Comparison of ENCODE assay signal across 10 cellular contexts in genomic region chr14:34211732-34212131, GRCh38.
DNase-seq lines count a peak whose midpoint lies in the region; ATAC-seq and TF ChIP-seq lines count a peak whose summit lies in the region.
"Had no signal": no experiment of that assay in that cellular context is flagged by ENCODE, and none has a peak within 500 bp of the region (broad histone marks: within the 10 kb centered on the region; RNA-seq: fewer than 3 reads in every experiment).

No MANE protein-coding gene starts in this region.

- TF ChIP-seq EP300 in upper lobe of left lung (IDR thresholded peaks at IDR 0.05): no peak

- WGBS in upper lobe of left lung, 2 donors: 71 to 76% methylated on average over 3 of the region's 3 CpGs

- ATAC-seq in GM18520 (IDR thresholded peaks at IDR 0.05; ENCODE audit: unreplicated experiment) (peak; percentile 69), GM21786 (IDR thresholded peaks at IDR 0.05; ENCODE audit: unreplicated experiment) (peak; percentile 85), HG03432 (IDR thresholded peaks at IDR 0.05; ENCODE audit: unreplicated experiment) (peak; percentile 84), upper lobe of left lung (ENCODE audit: low FRiP score in 2 of 2) (no peak), HG03439 (IDR thresholded peaks at IDR 0.05; ENCODE audit: unreplicated experiment) (no peak)

- H3K27me3 ChIP-seq in upper lobe of left lung: peaks cover 0 to 4% (median 0%) of the 10 kb centered on the region in 4 donors
- H3K27me3 ChIP-seq in BE2C: peaks cover 20% of the 10 kb centered on the region
- H3K27me3 ChIP-seq in H7 (ENCODE audit: control insufficient read depth, insufficient read depth, low read length): no peaks in the 10 kb centered on the region

- H3K9me3 ChIP-seq in upper lobe of left lung: peaks cover 0 to 2% (median 0%) of the 10 kb centered on the region in 4 donors
- no peaks in the 10 kb centered on the region for H3K9me3 ChIP-seq in BE2C

- H3K4me1 ChIP-seq in upper lobe of left lung: no peaks in the 10 kb centered on the region
- no peaks in the 10 kb centered on the region for H3K4me1 ChIP-seq in BE2C

- peak; percentile 89 for DNase-seq in fibroblast of mammary gland (ENCODE audit: low read depth)
- DNase-seq in upper lobe of left lung: no peak
- DNase-seq in BE2C: no peak
- DNase-seq in H7: no peak
- DNase-seq: DMS79 had no signal

- H3K27ac ChIP-seq in upper lobe of left lung: no peak overlapping the region
- H3K27ac ChIP-seq: VCaP had no signal

- no peaks in the 10 kb centered on the region for H3K36me3 ChIP-seq in upper lobe of left lung
- no peaks in the 10 kb centered on the region for H3K36me3 ChIP-seq in BE2C
- no peaks in the 10 kb centered on the region for H3K36me3 ChIP-seq in H7 (replicated peaks; ENCODE audit: control insufficient read depth, insufficient read depth, low read length)

- no peak for TF ChIP-seq CTCF in fibroblast of mammary gland (conservative IDR thresholded peaks at IDR 0.05; ENCODE audit: control insufficient read depth, insufficient read depth, low read depth, low read length)
- TF ChIP-seq CTCF in upper lobe of left lung (IDR thresholded peaks at IDR 0.05): no peak
- TF ChIP-seq CTCF in BE2C (IDR thresholded peaks at IDR 0.05; ENCODE audit: low read depth, low read length): no peak

- H3K4me3 ChIP-seq in fibroblast of mammary gland (ENCODE audit: control insufficient read depth, low read depth, low read length) (no peak overlapping the region), upper lobe of left lung (no peak overlapping the region), BE2C (ENCODE audit: low read depth, low read length) (no peak overlapping the region), H7 (ENCODE audit: insufficient read depth, low read depth, low read length) (no peak overlapping the region)

- TF ChIP-seq POLR2A in upper lobe of left lung (IDR thresholded peaks at IDR 0.05): no peak

Comparison
In these comparisons a context has a peak if more than half of its experiments do, and no peak if none do; other contexts are left out.
1. ATAC-seq: peak in GM18520 (single experiment), GM21786 (single experiment) and HG03432 (single experiment); none in upper lobe of left lung (0 of 2) and HG03439 (single experiment).